21 cellular contexts compared by ENCODE assay signal in genomic region chr5:98907951-98908350, GRCh38. TPM values are rescaled to one million over a fixed set of nuclear protein-coding genes. Genes with fewer than 3 reads are reported as not detected.
DNase-seq lines count a peak whose midpoint lies in the region; ATAC-seq and TF ChIP-seq lines count a peak whose summit lies in the region.
"Had no signal": no experiment of that assay in that cellular context is flagged by ENCODE, and none has a peak within 500 bp of the region (broad histone marks: within the 10 kb centered on the region; RNA-seq: fewer than 3 reads in every experiment).

No MANE protein-coding gene starts in this region.

- no peak overlapping the region for H3K4me3 ChIP-seq in GM23248
- H3K4me3 ChIP-seq: coronary artery, hepatocyte, smooth muscle cell, testis had no signal

- no peaks in the 10 kb centered on the region for H3K27me3 Mint-ChIP-seq in stimulated activated naive CD8-positive, alpha-beta T cell treated with anti-CD3 and anti-CD28 coated beads, Interleukin-15, Interleukin-2, amounts not matched to agents 100 ng/mL and 50 ng/mL, for 24 hours
- H3K27me3 Mint-ChIP-seq in WTC11 (ENCODE audit: low read depth): no peaks in the 10 kb centered on the region
- peaks cover 3 to 4% (median 4%) of the 10 kb centered on the region in 3 donors for H3K27me3 Mint-ChIP-seq in immature natural killer cell (ENCODE audit: low read depth in 3 of 3)
- H3K27me3 Mint-ChIP-seq: activated CD4-positive, alpha-beta T cell treated with anti-CD3 and anti-CD28 coated beads, Interleukin-2, amount 10 ng/mL, durations not matched to agents 7 days and 5 days; activated naive CD4-positive, alpha-beta T cell treated with anti-CD3 and anti-CD28 coated beads, Interleukin-2, amount 10 ng/mL, durations not matched to agents 7 days and 5 days; brain had no signal

- peaks cover 14% of the 10 kb centered on the region; the same call in 1 of the 2 replicates for H3K36me3 ChIP-seq in GM23248 (ENCODE audit: low read depth)

- peaks cover 14% of the 10 kb centered on the region; the same call in 1 of the 2 replicates for H3K4me1 ChIP-seq in GM23248 (ENCODE audit: insufficient read depth)
- H3K4me1 ChIP-seq: testis had no signal

- H3K4me1 Mint-ChIP-seq in stimulated activated naive CD8-positive, alpha-beta T cell treated with anti-CD3 and anti-CD28 coated beads, Interleukin-15, Interleukin-2, amounts not matched to agents 100 ng/mL and 50 ng/mL, for 24 hours (ENCODE audit: low read depth): peaks cover 73% of the 10 kb centered on the region
- H3K4me1 Mint-ChIP-seq in WTC11 (peaks cover 32% of the 10 kb centered on the region), immature natural killer cell (peaks cover 40 to 76% of the 10 kb centered on the region in 2 donors)

- in situ Hi-C loops in GM23248 (cut with MboI): loop anchor here (5.0 kb wide), 1 partner anchor 124 kb away; no protein-coding TSS in a partner anchor

- H3K9ac ChIP-seq in GM23248: no peak overlapping the region

- 92 to 100% methylated on average over 1 of the region's 1 CpG for WGBS in GM23248 (ENCODE audit: low coverage in 1 of 2, low lambda C conversion rate in 2 of 2, missing lambda C conversion rate in 2 of 2), 2 experiments

- H3F3A ChIP-seq in GM23248 (ENCODE audit: insufficient read depth): peaks cover 21% of the 10 kb centered on the region; the same call in 1 of the 2 replicates

- peaks cover 58% of the 10 kb centered on the region for H3K36me3 Mint-ChIP-seq in stimulated activated naive CD8-positive, alpha-beta T cell treated with anti-CD3 and anti-CD28 coated beads, Interleukin-15, Interleukin-2, amounts not matched to agents 100 ng/mL and 50 ng/mL, for 24 hours (ENCODE audit: low read depth)
- H3K36me3 Mint-ChIP-seq in WTC11 (peaks cover 20% of the 10 kb centered on the region), immature natural killer cell (peaks cover 0 to 12% (median 0%) of the 10 kb centered on the region in 3 donors)

- H3K79me2 ChIP-seq in GM23248 (ENCODE audit: insufficient read depth): peaks cover 100% of the 10 kb centered on the region

- H3K9me3 Mint-ChIP-seq in stimulated activated naive CD8-positive, alpha-beta T cell treated with anti-CD3 and anti-CD28 coated beads, Interleukin-15, Interleukin-2, amounts not matched to agents 100 ng/mL and 50 ng/mL, for 24 hours: no peaks in the 10 kb centered on the region
- H3K9me3 Mint-ChIP-seq in WTC11 (no peaks in the 10 kb centered on the region), immature natural killer cell (no peaks in the 10 kb centered on the region)
- H3K9me3 Mint-ChIP-seq: activated CD4-positive, alpha-beta T cell treated with anti-CD3 and anti-CD28 coated beads, Interleukin-2, amount 10 ng/mL, durations not matched to agents 7 days and 5 days; activated naive CD4-positive, alpha-beta T cell treated with anti-CD3 and anti-CD28 coated beads, Interleukin-2, amount 10 ng/mL, durations not matched to agents 7 days and 5 days; brain; nephron had no signal

- H3K9me2 ChIP-seq in GM23248 (ENCODE audit: insufficient read depth): no peaks in the 10 kb centered on the region

- CTCF ChIA-PET in WTC11 (lab: Charles Lee): no interaction called here
- CTCF ChIA-PET in RWPE1 (lab: Yijun Ruan, JAX): interaction anchor here (0.6 to 1.4 kb wide), 3 partner anchors 125 to 187 kb away, joined by 3 to 6 read pairs (median 5); no protein-coding TSS in a partner anchor

- DNase-seq in stimulated activated naive CD8-positive, alpha-beta T cell treated with anti-CD3 and anti-CD28 coated beads, Interleukin-15, Interleukin-2, amounts not matched to agents 100 U/mL and 50 U/mL, for 24 hours: no peak
- DNase-seq in WTC11 (ENCODE audit: low spot score): no peak
- no peak for DNase-seq in immature natural killer cell
- no peak for DNase-seq in GM23248
- DNase-seq in NCI-H1092 (lab: John Stamatoyannopoulos, UW): no peak
- DNase-seq in RWPE1 (ENCODE audit: low spot score): no peak
- no peak for DNase-seq in NCI-H128 (lab: John Stamatoyannopoulos, UW; ENCODE audit: unreplicated experiment)
- DNase-seq: activated CD4-positive, alpha-beta T cell treated with anti-CD3 and anti-CD28 coated beads, Interleukin-2, amount 10 ng/mL, durations not matched to agents 7 days and 5 days; activated naive CD4-positive, alpha-beta T cell treated with anti-CD3 and anti-CD28 coated beads, Interleukin-2, amount 10 ng/mL, durations not matched to agents 7 days and 5 days; KG1; NCI-H2029; NCI-H446; stimulated activated CD4-positive, alpha-beta T cell treated with anti-CD3 and anti-CD28 coated beads, Interleukin-4, amount 100 ng/mL, for 4 hours; testis had no signal

- H3K27ac Mint-ChIP-seq in stimulated activated naive CD8-positive, alpha-beta T cell treated with anti-CD3 and anti-CD28 coated beads, Interleukin-15, Interleukin-2, amounts not matched to agents 100 ng/mL and 50 ng/mL, for 24 hours: peak overlapping the region; percentile 22
- H3K27ac Mint-ChIP-seq in WTC11 (peak overlapping the region; percentile 52; the same call in 1 of the 2 replicates), immature natural killer cell (peak overlapping the region in 5 of 6 donors; percentile 39 to 71 (median 62))
- H3K27ac Mint-ChIP-seq: activated CD4-positive, alpha-beta T cell treated with anti-CD3 and anti-CD28 coated beads, Interleukin-2, amount 10 ng/mL, durations not matched to agents 7 days and 5 days; activated naive CD4-positive, alpha-beta T cell treated with anti-CD3 and anti-CD28 coated beads, Interleukin-2, amount 10 ng/mL, durations not matched to agents 7 days and 5 days; nephron had no signal

- no peak overlapping the region for H3K27ac ChIP-seq in GM23248
- H3K27ac ChIP-seq in RWPE1: no peak overlapping the region
- H3K27ac ChIP-seq: coronary artery, hepatocyte, testis had no signal

- TF ChIP-seq CTCF in WTC11 (IDR thresholded peaks at IDR 0.05) (no peak), RWPE1 (conservative IDR thresholded peaks at IDR 0.05; ENCODE audit: low read depth) (no peak)

- H3K4me2 ChIP-seq in GM23248 (ENCODE audit: unreplicated experiment): no peak overlapping the region
- H3K4me2 ChIP-seq: hepatocyte, smooth muscle cell had no signal

- H3K9me3 ChIP-seq in GM23248 (ENCODE audit: low read depth): no peaks in the 10 kb centered on the region
- H3K9me3 ChIP-seq: testis had no signal

- H3K27me3 ChIP-seq in GM23248 (replicated peaks; ENCODE audit: insufficient read depth): no peaks in the 10 kb centered on the region
- H3K27me3 ChIP-seq: hepatocyte, testis had no signal

- POLR2A ChIA-PET in WTC11 (lab: Charles Lee) (no interaction called here), RWPE1 (lab: Yijun Ruan, JAX; ENCODE audit: low non-redundant PET) (no interaction called here)

- H4K20me1 ChIP-seq in GM23248 (ENCODE audit: insufficient read depth): peaks cover 10% of the 10 kb centered on the region

- H3K4me3 Mint-ChIP-seq in stimulated activated naive CD8-positive, alpha-beta T cell treated with anti-CD3 and anti-CD28 coated beads, Interleukin-15, Interleukin-2, amounts not matched to agents 100 ng/mL and 50 ng/mL, for 24 hours: no peak overlapping the region
- no peak overlapping the region for H3K4me3 Mint-ChIP-seq in WTC11
- H3K4me3 Mint-ChIP-seq in immature natural killer cell: no peak overlapping the region
- H3K4me3 Mint-ChIP-seq: activated CD4-positive, alpha-beta T cell treated with anti-CD3 and anti-CD28 coated beads, Interleukin-2, amount 10 ng/mL, durations not matched to agents 7 days and 5 days; activated naive CD4-positive, alpha-beta T cell treated with anti-CD3 and anti-CD28 coated beads, Interleukin-2, amount 10 ng/mL, durations not matched to agents 7 days and 5 days; brain; nephron had no signal

- no peak overlapping the region for H2AFZ ChIP-seq in GM23248
- H2AFZ ChIP-seq: hepatocyte had no signal

- no peak for ATAC-seq in stimulated activated naive CD8-positive, alpha-beta T cell treated with anti-CD3 and anti-CD28 coated beads, Interleukin-15, Interleukin-2, amounts not matched to agents 100 U/mL and 50 U/mL, for 24 hours
- ATAC-seq in WTC11: peak; percentile 28; the same call in 1 of the 2 replicates
- ATAC-seq: SK-N-SH treated with all-trans-retinoic acid at 6 μM for 48 hours had no signal

TF ChIP-seq in WTC11, 78 proteins besides CTCF, POLR2A, EP300 and RAD21:
- no peak for TF ChIP-seq TEAD1 (CRISPR knock-in tag; IDR thresholded peaks at IDR 0.05)
- TF ChIP-seq FOXJ3 (CRISPR knock-in tag; IDR thresholded peaks at IDR 0.05; ENCODE audit: borderline replicate concordance): no peak
- no peak for TF ChIP-seq ZNF121 (CRISPR knock-in tag; IDR thresholded peaks at IDR 0.05)
- TF ChIP-seq MYBL2 (CRISPR knock-in tag; IDR thresholded peaks at IDR 0.05): no peak
- TF ChIP-seq ZNF416 (CRISPR knock-in tag; IDR thresholded peaks at IDR 0.05): no peak
- TF ChIP-seq E2F4 (CRISPR knock-in tag; IDR thresholded peaks at IDR 0.05; ENCODE audit: borderline replicate concordance, low read depth): no peak
- no peak for TF ChIP-seq FOXK1 (CRISPR knock-in tag; IDR thresholded peaks at IDR 0.05)
- no peak for TF ChIP-seq MXD4 (CRISPR knock-in tag; IDR thresholded peaks at IDR 0.05; ENCODE audit: borderline replicate concordance)
- TF ChIP-seq HMGA2 (CRISPR knock-in tag; IDR thresholded peaks at IDR 0.05): no peak
- TF ChIP-seq JAZF1 (CRISPR knock-in tag; IDR thresholded peaks at IDR 0.05): no peak
- no peak for TF ChIP-seq KAT7 (CRISPR knock-in tag; IDR thresholded peaks at IDR 0.05; ENCODE audit: borderline replicate concordance)

RNA-seq across cellular contexts. Expression of gene CHD1, which starts 20.9 kb away (rescaled TPM):
- 39.9 to 42.0 TPM (median 41.8 TPM) in 3 replicates for total RNA-seq in WTC11 (2021)
- polyA plus RNA-seq in immature natural killer cell (10 to 100 TPM in 1 of 3 donors, 1 to 10 TPM in 2; 5.0 to 10.4 (median 5.5) TPM), GM23248 (2016; fragmentation: Nextera tagmentation; extraction: Ambion mirVana) (8.3 and 11.1 TPM in 2 replicates)
- 24.3 and 28.1 TPM in 2 replicates for total RNA-seq in GM23248 (2014; rRNA removed; shearing (Covaris generic))
